In genomic region chr4:182207806-182208483, GRCh38 we compare ENCODE assay signal across 1 cellular context.
TF ChIP-seq lines count a peak whose summit lies in the region.

No MANE protein-coding gene starts in this region.

TF ChIP-seq in WTC11, 78 proteins besides CTCF, POLR2A, EP300 and RAD21 (continued from another document):
- TF ChIP-seq AFF4 (CRISPR knock-in tag; IDR thresholded peaks at IDR 0.05; ENCODE audit: borderline replicate concordance) (no peak), SP1 (CRISPR knock-in tag; conservative IDR thresholded peaks at IDR 0.05) (no peak), NR3C1 (CRISPR knock-in tag; conservative IDR thresholded peaks at IDR 0.05; ENCODE audit: low read depth) (no peak), MXD4 (CRISPR knock-in tag; IDR thresholded peaks at IDR 0.05; ENCODE audit: borderline replicate concordance) (no peak), ELF4 (CRISPR knock-in tag; IDR thresholded peaks at IDR 0.05; ENCODE audit: low read depth) (no peak), CREB1 (CRISPR knock-in tag; IDR thresholded peaks at IDR 0.05) (no peak), ZNF219 (CRISPR knock-in tag; IDR thresholded peaks at IDR 0.05; ENCODE audit: borderline replicate concordance) (no peak), ARID4B (CRISPR knock-in tag; IDR thresholded peaks at IDR 0.05; ENCODE audit: borderline replicate concordance) (no peak), ZNF532 (CRISPR knock-in tag; IDR thresholded peaks at IDR 0.05; ENCODE audit: borderline replicate concordance) (no peak), ESRRA (CRISPR knock-in tag; IDR thresholded peaks at IDR 0.05; ENCODE audit: borderline replicate concordance) (no peak)
- TF ChIP-seq, protein P1, sequence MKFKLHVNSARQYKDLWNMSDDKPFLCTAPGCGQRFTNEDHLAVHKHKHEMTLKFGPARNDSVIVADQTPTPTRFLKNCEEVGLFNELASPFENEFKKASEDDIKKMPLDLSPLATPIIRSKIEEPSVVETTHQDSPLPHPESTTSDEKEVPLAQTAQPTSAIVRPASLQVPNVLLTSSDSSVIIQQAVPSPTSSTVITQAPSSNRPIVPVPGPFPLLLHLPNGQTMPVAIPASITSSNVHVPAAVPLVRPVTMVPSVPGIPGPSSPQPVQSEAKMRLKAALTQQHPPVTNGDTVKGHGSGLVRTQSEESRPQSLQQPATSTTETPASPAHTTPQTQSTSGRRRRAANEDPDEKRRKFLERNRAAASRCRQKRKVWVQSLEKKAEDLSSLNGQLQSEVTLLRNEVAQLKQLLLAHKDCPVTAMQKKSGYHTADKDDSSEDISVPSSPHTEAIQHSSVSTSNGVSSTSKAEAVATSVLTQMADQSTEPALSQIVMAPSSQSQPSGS (CRISPR knock-in tag; IDR thresholded peaks at IDR 0.05; ENCODE audit: borderline replicate concordance, low read depth), result no peak
